ENCODE assay signal across 9 cellular contexts in genomic region chr10:110629680-110630191, GRCh38. TPM values are rescaled to one million over a fixed set of nuclear protein-coding genes. Genes with fewer than 3 reads are reported as not detected.
A peak's percentile ranks its signal among the peaks of the same experiment; 100 is the strongest.
DNase-seq lines count a peak whose midpoint lies in the region; ATAC-seq and TF ChIP-seq lines count a peak whose summit lies in the region.
"Had no signal": no experiment of that assay in that cellular context is flagged by ENCODE, and none has a peak within 500 bp of the region (broad histone marks: within the 10 kb centered on the region; RNA-seq: fewer than 3 reads in every experiment).

No MANE protein-coding gene starts in this region.

- H3K4me2 ChIP-seq in trophoblast cell (ENCODE audit: low read length), result no peak overlapping the region

- H3K4me1 ChIP-seq in gastroesophageal sphincter, result peaks cover 0 to 16% (median 0%) of the 10 kb centered on the region in 3 donors
- peaks cover 9 to 14% (median 10%) of the 10 kb centered on the region in 3 donors for H3K4me1 ChIP-seq in skeletal muscle tissue (ENCODE audit: control insufficient read depth in 3 of 3, insufficient read depth in 3 of 3, low read length in 3 of 3)
- H3K4me1 ChIP-seq in trophoblast cell (ENCODE audit: control insufficient read depth in 1 of 2, insufficient read depth in 2 of 2, low read length in 2 of 2), result no peaks in the 10 kb centered on the region

- H3K36me3 Mint-ChIP-seq in T-cell, result no peaks in the 10 kb centered on the region

- no peaks in the 10 kb centered on the region for H3K79me2 ChIP-seq in trophoblast cell (ENCODE audit: control insufficient read depth, insufficient read depth, low read length, poor library complexity)

- H3K18ac ChIP-seq in trophoblast cell (ENCODE audit: low read length), result no peak overlapping the region

- H3K79me1 ChIP-seq in trophoblast cell (ENCODE audit: low read length), result no peaks in the 10 kb centered on the region

- H3K36me3 ChIP-seq in gastroesophageal sphincter, result no peaks in the 10 kb centered on the region
- no peaks in the 10 kb centered on the region for H3K36me3 ChIP-seq in skeletal muscle tissue (ENCODE audit: control insufficient read depth in 3 of 3, insufficient read depth in 3 of 3, low read length in 3 of 3)
- H3K36me3 ChIP-seq in trophoblast cell (ENCODE audit: control insufficient read depth in 1 of 2, insufficient read depth in 2 of 2, low read length in 2 of 2), result no peaks in the 10 kb centered on the region

- peaks cover 3 to 12% of the 10 kb centered on the region in 2 donors for H3K27me3 Mint-ChIP-seq in T-cell

- no peak overlapping the region for H3K27ac Mint-ChIP-seq in T-cell

- no peak overlapping the region for H2AK5ac ChIP-seq in trophoblast cell (ENCODE audit: low read length)

- H3K4me3 ChIP-seq in gastroesophageal sphincter (no peak overlapping the region), skeletal muscle tissue (ENCODE audit: low read length in 3 of 3) (no peak overlapping the region), trophoblast cell (ENCODE audit: low read depth, low read length) (no peak overlapping the region)
- H3K4me3 ChIP-seq: GM12878 had no signal

- no peak overlapping the region for H4K91ac ChIP-seq in trophoblast cell (ENCODE audit: low read depth, low read length)

- H3K4me3 Mint-ChIP-seq in T-cell, result no peak overlapping the region

- no peak overlapping the region for H3K4ac ChIP-seq in trophoblast cell (ENCODE audit: low read depth, low read length)

- no peak overlapping the region for H4K8ac ChIP-seq in trophoblast cell (ENCODE audit: low read depth, low read length)

- DNase-seq in HT1080 (ENCODE audit: low read depth), result peak; percentile 79
- DNase-seq in NCI-H748 (lab: John Stamatoyannopoulos, UW; ENCODE audit: unreplicated experiment), result peak; percentile 95
- no peak for DNase-seq in anterior cingulate cortex (lab: John Stamatoyannopoulos, UW)
- no peak for DNase-seq in T-cell
- no peak for DNase-seq in trophoblast cell

- H3K9me3 Mint-ChIP-seq in T-cell, result peaks cover 0 to 7% (median 6%) of the 10 kb centered on the region in 3 donors

- H3K27me3 ChIP-seq in gastroesophageal sphincter (no peaks in the 10 kb centered on the region), skeletal muscle tissue (ENCODE audit: control insufficient read depth in 3 of 3, insufficient read depth in 3 of 3, low read length in 3 of 3) (no peaks in the 10 kb centered on the region), trophoblast cell (ENCODE audit: insufficient read depth, low read length) (no peaks in the 10 kb centered on the region)

- POLR2A ChIA-PET in T-cell (lab: Charles Lee), result no interaction called here

- H3K9ac ChIP-seq in skeletal muscle tissue (ENCODE audit: low read depth in 1 of 3, low read length in 3 of 3) (peak overlapping the region in 1 of 3 donors; percentile 22), trophoblast cell (ENCODE audit: low read length) (no peak overlapping the region)

- H2BK120ac ChIP-seq in trophoblast cell (ENCODE audit: insufficient read depth, low read length, poor library complexity), result no peak overlapping the region

- 17 to 27% methylated on average over 1 to 3 of the region's 3 CpGs for WGBS in gastroesophageal sphincter (ENCODE audit: low coverage in 1 of 2), 2 donors
- WGBS in trophoblast cell (ENCODE audit: extremely low coverage, insufficient coverage, insufficient read length), result no CpG with 5 or more reads among the region's 3 CpGs

- peak overlapping the region; percentile 26 to 78 (median 74) for H3K27ac ChIP-seq in gastroesophageal sphincter
- peak overlapping the region; percentile 75 for H3K27ac ChIP-seq in skeletal muscle tissue (ENCODE audit: low read depth, low read length)
- no peak overlapping the region for H3K27ac ChIP-seq in trophoblast cell (ENCODE audit: low read depth, low read length)

- no peak for TF ChIP-seq EP300 in gastroesophageal sphincter (IDR thresholded peaks at IDR 0.05)

- no peak overlapping the region for H3K23ac ChIP-seq in trophoblast cell (ENCODE audit: low read length)

- no peak overlapping the region for H2BK5ac ChIP-seq in trophoblast cell (ENCODE audit: low read depth, low read length, poor library complexity)

- H2AFZ ChIP-seq in trophoblast cell (ENCODE audit: insufficient read depth, low read length, poor library complexity), result no peak overlapping the region

- no peaks in the 10 kb centered on the region for H3K9me3 ChIP-seq in gastroesophageal sphincter
- no peaks in the 10 kb centered on the region for H3K9me3 ChIP-seq in skeletal muscle tissue (ENCODE audit: control insufficient read depth in 3 of 3, low read length in 3 of 3)
- H3K9me3 ChIP-seq in trophoblast cell (ENCODE audit: insufficient read depth, low read depth, low read length), result no peaks in the 10 kb centered on the region

- no peak for TF ChIP-seq CTCF in gastroesophageal sphincter (IDR thresholded peaks at IDR 0.05)

- no peak overlapping the region for H3K14ac ChIP-seq in trophoblast cell (ENCODE audit: low read length)

- ATAC-seq in gastroesophageal sphincter (peak; percentile 81), T-cell (replicated peaks in 1 of 4) (no peak), GM18517 (IDR thresholded peaks at IDR 0.05; ENCODE audit: unreplicated experiment) (no peak)
- ATAC-seq: GM12878 had no signal

- no peak overlapping the region for H2BK12ac ChIP-seq in trophoblast cell (ENCODE audit: low read length)

- CTCF ChIA-PET in T-cell (lab: Charles Lee), result interaction anchor here in 1 of 2 donors (0.5 kb wide), 1 partner anchor 34 kb away, joined by 3 read pairs; no protein-coding TSS in a partner anchor

- no peak for TF ChIP-seq POLR2A in gastroesophageal sphincter (IDR thresholded peaks at IDR 0.05)

- no peaks in the 10 kb centered on the region for H3K4me1 Mint-ChIP-seq in T-cell

- H4K12ac ChIP-seq in trophoblast cell (ENCODE audit: low read depth, low read length), result no peak overlapping the region

RNA-seq across cellular contexts. Expression of gene RBM20, which starts 14.4 kb away (rescaled TPM):
- 0.27 and 0.40 TPM in 2 replicates for total RNA-seq in HT1080 (2014; rRNA removed; shearing (Covaris generic))
- polyA plus RNA-seq in HT1080 (2015; cell fraction: cytosol; rRNA removed), result 0.19 and 0.66 TPM in 2 replicates
- polyA plus RNA-seq in HT1080 (2015; cell fraction: nucleus; rRNA removed), result 0.57 and 1.2 TPM in 2 replicates
- 1 to 10 TPM in 3 of 4 donors, under 1 TPM in 1; 0.62 to 7.4 (median 3.9) TPM for total RNA-seq in gastroesophageal sphincter
- total RNA-seq in skeletal muscle tissue, result 6.3 TPM
- 1 to 10 TPM in 2 of 5 donors, under 1 TPM in 3; 0.09 to 3.0 (median 0.33) TPM for total RNA-seq in T-cell
- 0.27 and 0.54 TPM in 2 replicates for polyA plus RNA-seq in trophoblast cell (2013)

Comparison
In these comparisons a context has a peak if more than half of its experiments do, and no peak if none do; other contexts are left out.
1. DNase-seq: peak in HT1080 (single experiment) and NCI-H748 (single experiment); none in anterior cingulate cortex (0 of 58), T-cell (0 of 34) and trophoblast cell (0 of 2).